17 cellular contexts compared by ENCODE assay signal in genomic region chr2:64398730-64399129, GRCh38. TPM values are rescaled to one million over a fixed set of nuclear protein-coding genes. Genes with fewer than 3 reads are reported as not detected.
A peak's percentile ranks its signal among the peaks of the same experiment; 100 is the strongest.
DNase-seq lines count a peak whose midpoint lies in the region; ATAC-seq, FAIRE-seq and TF ChIP-seq lines count a peak whose summit lies in the region.
"Had no signal": no experiment of that assay in that cellular context is flagged by ENCODE, and none has a peak within 500 bp of the region (broad histone marks: within the 10 kb centered on the region; RNA-seq: fewer than 3 reads in every experiment).

No MANE protein-coding gene starts in this region.

- no peaks in the 10 kb centered on the region for H3K9me3 ChIP-seq in K562 (replicated peaks; ENCODE audit: control insufficient read depth, insufficient read depth, low read depth, low read length)
- H3K9me3 ChIP-seq in kidney (ENCODE audit: control insufficient read depth in 1 of 2, low read length in 2 of 2), result no peaks in the 10 kb centered on the region
- H3K9me3 ChIP-seq: BLaER1, Caco-2, HAP-1 had no signal

- intact Hi-C loops in K562 (cut with micrococcal nuclease) (no loop called here), kidney (cut with DNase I) (no loop called here)

- peak overlapping the region; percentile 43 for H3K27ac Mint-ChIP-seq in stimulated activated naive CD8-positive, alpha-beta T cell treated with anti-CD3 and anti-CD28 coated beads, Interleukin-15, Interleukin-2, amounts not matched to agents 100 ng/mL and 50 ng/mL, for 24 hours
- H3K27ac Mint-ChIP-seq: CD4-positive, alpha-beta T cell had no signal

- H3K27ac ChIP-seq in K562 (ENCODE audit: extremely low read depth, low read depth, low read length) (no peak overlapping the region), kidney (ENCODE audit: low read depth in 2 of 2, low read length in 2 of 2) (no peak overlapping the region)
- H3K27ac ChIP-seq: BLaER1, GM23248 had no signal

- FAIRE-seq in K562 (lab: Jason Lieb, UNC), result no peak
- FAIRE-seq in kidney (lab: Jason Lieb, UNC), result no peak
- FAIRE-seq: D721Med, G401.6, GM12892, GM18507 had no signal

- H3K9me1 ChIP-seq in K562 (ENCODE audit: control insufficient read depth, insufficient read depth, low read length), result no peaks in the 10 kb centered on the region

- TF ChIP-seq POLR2A in K562 (conservative IDR thresholded peaks at IDR 0.05), result no peak

- no TSS peak for BruUV-seq in K562 (replicated peaks; lab: Mats Ljungman, UMichigan)

- no peak for ATAC-seq in stimulated activated naive CD8-positive, alpha-beta T cell treated with anti-CD3 and anti-CD28 coated beads, Interleukin-15, Interleukin-2, amounts not matched to agents 100 U/mL and 50 U/mL, for 24 hours
- ATAC-seq in K562, result no peak

- H3K4me3 Mint-ChIP-seq in stimulated activated naive CD8-positive, alpha-beta T cell treated with anti-CD3 and anti-CD28 coated beads, Interleukin-15, Interleukin-2, amounts not matched to agents 100 ng/mL and 50 ng/mL, for 24 hours, result no peak overlapping the region
- H3K4me3 Mint-ChIP-seq: CD4-positive, alpha-beta T cell had no signal

- H3K4me1 ChIP-seq in K562 (replicated peaks in 1 of 2; ENCODE audit: control insufficient read depth in 2 of 2, insufficient read depth in 2 of 2, low read length in 2 of 2) (peaks cover 0 to 8% of the 10 kb centered on the region in 2 experiments; a peak in 2 of 5 replicates), kidney (ENCODE audit: control insufficient read depth in 1 of 2, insufficient read depth in 1 of 2, low read depth in 1 of 2, low read length in 2 of 2) (peaks cover 14 to 20% of the 10 kb centered on the region in 2 donors)

- POLR2A ChIA-PET in K562 (lab: Yijun Ruan, JAX), result no interaction called here

- H3K36me3 Mint-ChIP-seq in stimulated activated naive CD8-positive, alpha-beta T cell treated with anti-CD3 and anti-CD28 coated beads, Interleukin-15, Interleukin-2, amounts not matched to agents 100 ng/mL and 50 ng/mL, for 24 hours (ENCODE audit: low read depth), result no peaks in the 10 kb centered on the region

- H3K27me3 Mint-ChIP-seq in stimulated activated naive CD8-positive, alpha-beta T cell treated with anti-CD3 and anti-CD28 coated beads, Interleukin-15, Interleukin-2, amounts not matched to agents 100 ng/mL and 50 ng/mL, for 24 hours, result no peaks in the 10 kb centered on the region

- no peak overlapping the region for H3K4me2 ChIP-seq in K562 (ENCODE audit: insufficient read depth, low read length)
- H3K4me2 ChIP-seq: BLaER1 had no signal

- H2AFZ ChIP-seq in K562 (ENCODE audit: low read depth, low read length), result no peak overlapping the region
- H2AFZ ChIP-seq: GM23248 had no signal

- no peak for TF ChIP-seq RAD21 in K562 (CRISPR knock-in tag; conservative IDR thresholded peaks at IDR 0.05 in 1 of 2, IDR thresholded peaks at IDR 0.05 in 1 of 2)

- TF ChIP-seq EP300 in K562 (IDR thresholded peaks at IDR 0.05; ENCODE audit: low read length), result no peak

- H3K4me1 Mint-ChIP-seq in stimulated activated naive CD8-positive, alpha-beta T cell treated with anti-CD3 and anti-CD28 coated beads, Interleukin-15, Interleukin-2, amounts not matched to agents 100 ng/mL and 50 ng/mL, for 24 hours (ENCODE audit: low read depth), result peaks cover 5% of the 10 kb centered on the region

- no peak overlapping the region for H3K4me3 ChIP-seq in K562
- no peak overlapping the region for H3K4me3 ChIP-seq in kidney (ENCODE audit: low read length in 2 of 2)
- H3K4me3 ChIP-seq: BLaER1, GM23248, HAP-1 had no signal

- CTCF ChIA-PET in K562 (lab: Yijun Ruan, JAX; ENCODE audit: low intra/inter-chr PET ratio), result no interaction called here

- no peaks in the 10 kb centered on the region for H4K20me1 ChIP-seq in K562 (replicated peaks; ENCODE audit: control insufficient read depth, insufficient read depth, low read length)
- H4K20me1 ChIP-seq: BLaER1 had no signal

- in situ Hi-C loops in K562 (cut with MboI), result no loop called here

- H3K36me3 ChIP-seq in K562 (ENCODE audit: control insufficient read depth, insufficient read depth, low read length), result no peaks in the 10 kb centered on the region
- no peaks in the 10 kb centered on the region for H3K36me3 ChIP-seq in kidney (ENCODE audit: control insufficient read depth in 1 of 2, insufficient read depth in 2 of 2, low read length in 2 of 2)
- H3K36me3 ChIP-seq: BLaER1, HAP-1 had no signal

- H3K9me3 Mint-ChIP-seq in stimulated activated naive CD8-positive, alpha-beta T cell treated with anti-CD3 and anti-CD28 coated beads, Interleukin-15, Interleukin-2, amounts not matched to agents 100 ng/mL and 50 ng/mL, for 24 hours, result no peaks in the 10 kb centered on the region

- no peaks in the 10 kb centered on the region for H3K79me2 ChIP-seq in K562 (ENCODE audit: control insufficient read depth, insufficient read depth, low read length)

- peaks cover 0 to 32% of the 10 kb centered on the region in 2 experiments; a peak in 2 of 5 replicates for H3K27me3 ChIP-seq in K562 (ENCODE audit: control insufficient read depth in 2 of 2, insufficient read depth in 2 of 2, low read length in 2 of 2)
- H3K27me3 ChIP-seq: BLaER1 had no signal

- TF ChIP-seq CTCF in K562 (IDR thresholded peaks at IDR 0.05 in 2 of 3, conservative IDR thresholded peaks at IDR 0.05 in 1 of 3; ENCODE audit: insufficient read depth in 2 of 3, low read depth in 1 of 3, low read length in 3 of 3) (no peak), kidney (IDR thresholded peaks at IDR 0.05; ENCODE audit: borderline replicate concordance, extremely low read depth, insufficient read depth) (no peak)

- H3K9ac ChIP-seq in K562 (ENCODE audit: insufficient read depth in 1 of 2, low read depth in 2 of 2, low read length in 2 of 2), result no peak overlapping the region
- no peak overlapping the region for H3K9ac ChIP-seq in kidney (ENCODE audit: low read length in 2 of 2)
- H3K9ac ChIP-seq: BLaER1, GM23248 had no signal

- no peak for DNase-seq in stimulated activated naive CD8-positive, alpha-beta T cell treated with anti-CD3 and anti-CD28 coated beads, Interleukin-15, Interleukin-2, amounts not matched to agents 100 U/mL and 50 U/mL, for 24 hours
- DNase-seq in MV-4-11 (lab: John Stamatoyannopoulos, UW), result peak; percentile 40
- no peak for DNase-seq in K562 (ENCODE audit: extremely low read depth in 1 of 4, low spot score in 3 of 4)
- DNase-seq in activated CD4-positive, alpha-beta T cell treated with anti-CD3 and anti-CD28 coated beads, Interleukin-2, amount 50 U/mL, for 48 hours, result no peak
- DNase-seq in kidney, result no peak
- DNase-seq in kidney glomerular epithelial cell (lab: John Stamatoyannopoulos, UW), result no peak
- DNase-seq: 8988T; Caco-2; CD4-positive, alpha-beta T cell; GM23248 had no signal

TF ChIP-seq in K562, 482 proteins besides CTCF, POLR2A, EP300 and RAD21:
- 0 out of 2 replicates have a peak, but pooled peaks have one; percentile 1 for TF ChIP-seq SPI1 (IDR thresholded peaks at IDR 0.05; ENCODE audit: borderline replicate concordance, low read depth, low read length)
- no peak for TF ChIP-seq MXI1 (IDR thresholded peaks at IDR 0.05; ENCODE audit: low read depth, low read length)
- no peak for TF ChIP-seq SAP30 (IDR thresholded peaks at IDR 0.05; ENCODE audit: borderline replicate concordance, insufficient read depth, low read depth, low read length, poor library complexity, severe bottlenecking)
- peak; percentile 65; the same call in 1 of the 2 replicates for TF ChIP-seq ZNF263 (CRISPR knock-in tag; IDR thresholded peaks at IDR 0.05; ENCODE audit: borderline replicate concordance)
- TF ChIP-seq TSC22D4 (tag; IDR thresholded peaks at IDR 0.05), result no peak

RNA-seq across cellular contexts. Expression of gene LGALSL, which starts 55.2 kb away (rescaled TPM):
- not detected in 2 replicates for total RNA-seq in K562 (2011; cell fraction: chromatin; rRNA removed; ENCODE audit: low replicate concordance)
- total RNA-seq in K562 (2011; cell fraction: nucleolus; rRNA removed), result not detected in 2 replicates
- not detected in 2 replicates for total RNA-seq in K562 (2011; cell fraction: nucleoplasm; rRNA removed)
- total RNA-seq in K562 (2014; rRNA removed) (0.09 and 0.24 TPM in 2 replicates), K562 (2014; rRNA removed; fragmentation: Illumina TruSeq; extraction: Trizol) (0.15 and 0.26 TPM in 2 replicates), K562 (2015; rRNA removed; fragmentation: Illumina TruSeq; extraction: Trizol) (not detected in 2 replicates), K562 (2021) (0.22 TPM in 1 of 2 replicates, not detected in the other), kidney (17.3 TPM)
- polyA plus RNA-seq in K562 (2011; rRNA removed) (0.29 and 0.47 TPM in 2 replicates), K562 (2014; fragmentation: Illumina TruSeq; extraction: Trizol) (0.16 and 0.24 TPM in 2 replicates), K562 (2014; fragmentation: Nextera tagmentation; extraction: Ambion mirVana) (under 1 TPM; 0.04 to 0.13 TPM), K562 (2014; rRNA removed) (not detected in 2 replicates), kidney (ENCODE audit: insufficient read depth, low read depth, low replicate concordance) (16.2 TPM)
- 0.03 and 0.83 TPM in 2 replicates for polyA plus RNA-seq in K562 (2011; cell fraction: cytosol; rRNA removed)
- polyA plus RNA-seq in K562 (2011; cell fraction: nucleus; rRNA removed), result 0.42 TPM in 1 of 2 replicates, not detected in the other
- 0.04 and 0.08 TPM in 2 replicates for polyA plus RNA-seq in K562 (2012)
- polyA minus RNA-seq in K562 (2011; rRNA and poly(A)+ RNA removed), result 0.21 and 0.51 TPM in 2 replicates
- polyA minus RNA-seq in K562 (2011; cell fraction: cytosol; rRNA and poly(A)+ RNA removed), result not detected in 2 replicates
- 0.22 TPM in 1 of 2 replicates, not detected in the other for polyA minus RNA-seq in K562 (2011; cell fraction: nucleus; rRNA and poly(A)+ RNA removed)

Comparison
In these comparisons a context has a peak if more than half of its experiments do, and no peak if none do; other contexts are left out.
1. RNA of gene LGALSL, which starts 55.2 kb away (total RNA-seq): 17.3 TPM in kidney (single experiment); 0.09 to 0.26 TPM in K562; every median in the first group is over 10 times any median in the second.